ENCODE assay signal across 13 cellular contexts in genomic region chr16:19073863-19074262, GRCh38. TPM values are rescaled to one million over a fixed set of nuclear protein-coding genes. Genes with fewer than 3 reads are reported as not detected.
DNase-seq lines count a peak whose midpoint lies in the region; ATAC-seq and TF ChIP-seq lines count a peak whose summit lies in the region.
"Had no signal": no experiment of that assay in that cellular context is flagged by ENCODE, and none has a peak within 500 bp of the region (broad histone marks: within the 10 kb centered on the region; RNA-seq: fewer than 3 reads in every experiment).

No MANE protein-coding gene starts in this region.

- intact Hi-C loops in esophagus muscularis mucosa (cut with DNase I) = loop anchor here (5.0 kb wide), 1 partner anchor 92 kb away; the partner anchor contains the start of gene TMC7
- intact Hi-C loops in psoas muscle (cut with DNase I) = loop anchor here (5.0 kb wide), 1 partner anchor 92 kb away; the partner anchor contains the start of gene TMC7 (in 2 of the 2)

- H2AFZ ChIP-seq in Karpas-422 (ENCODE audit: low read length) = no peak overlapping the region

- 44% methylated on average over 7 of the region's 7 CpGs for WGBS in esophagus muscularis mucosa
- WGBS in psoas muscle, 3 donors = 35 to 48% (median 36%) methylated on average over 7 of the region's 7 CpGs

- H4K20me1 ChIP-seq in Karpas-422 (ENCODE audit: insufficient read depth, low read depth, low read length) = no peaks in the 10 kb centered on the region

- TF ChIP-seq EP300 in esophagus muscularis mucosa (IDR thresholded peaks at IDR 0.05) = no peak

- H3K27me3 ChIP-seq in Karpas-422 (ENCODE audit: low read length) (no peaks in the 10 kb centered on the region), esophagus muscularis mucosa (no peaks in the 10 kb centered on the region), psoas muscle (ENCODE audit: insufficient read depth in 3 of 3, low read length in 2 of 3) (no peaks in the 10 kb centered on the region)

- H3K4me2 ChIP-seq in Karpas-422 (ENCODE audit: low read depth, low read length, poor library complexity, severe bottlenecking) = no peak overlapping the region

- TF ChIP-seq CTCF in esophagus muscularis mucosa (IDR thresholded peaks at IDR 0.05) (no peak), psoas muscle (IDR thresholded peaks at IDR 0.05) (no peak)

- no peaks in the 10 kb centered on the region for H3K79me2 ChIP-seq in Karpas-422 (ENCODE audit: low read length)

- H3K36me3 ChIP-seq in Karpas-422 (ENCODE audit: insufficient read depth, low read length) = no peaks in the 10 kb centered on the region
- H3K36me3 ChIP-seq in esophagus muscularis mucosa = peaks cover 14 to 74% (median 45%) of the 10 kb centered on the region in 4 donors
- H3K36me3 ChIP-seq in psoas muscle (ENCODE audit: insufficient read depth in 1 of 2, low read depth in 1 of 2) = peaks cover 4 to 51% of the 10 kb centered on the region in 2 donors

- H3K4me3 ChIP-seq in Karpas-422 (ENCODE audit: low read length) (no peak overlapping the region), esophagus muscularis mucosa (no peak overlapping the region), psoas muscle (no peak overlapping the region)

- H3K27ac ChIP-seq in Karpas-422 (ENCODE audit: low read length) = no peak overlapping the region
- H3K27ac ChIP-seq in esophagus muscularis mucosa (replicated peaks in 1 of 4) = peak overlapping the region in 3 of 4 donors; percentile 5 to 72 (median 59)
- H3K27ac ChIP-seq in psoas muscle = peak overlapping the region; percentile 84

- peak; percentile 2 for DNase-seq in Karpas-422
- no peak for DNase-seq in esophagus muscularis mucosa (ENCODE audit: extremely low spot score)
- no peak for DNase-seq in psoas muscle
- no peak for DNase-seq in putamen (ENCODE audit: low spot score)
- no peak for DNase-seq in NCI-H526 (lab: John Stamatoyannopoulos, UW)
- DNase-seq in ecto neural progenitor cell (ENCODE audit: low spot score) = no peak
- no peak for DNase-seq in globus pallidus (ENCODE audit: low spot score)
- DNase-seq: Caco-2; CD8-positive, alpha-beta memory T cell; DND-41; GDM1; HCEC 1CT; HFFc6 had no signal

- H3K4me1 ChIP-seq in Karpas-422 (ENCODE audit: low read length) = peaks cover 2% of the 10 kb centered on the region; the same call in 1 of the 2 replicates
- H3K4me1 ChIP-seq in esophagus muscularis mucosa = peaks cover 2 to 48% (median 34%) of the 10 kb centered on the region in 4 donors
- H3K4me1 ChIP-seq in psoas muscle = peaks cover 28% of the 10 kb centered on the region
- H3K4me1 ChIP-seq: Caco-2 had no signal

- peak; percentile 63 to 86 (median 76) for ATAC-seq in psoas muscle

- H3K9ac ChIP-seq in Karpas-422 (ENCODE audit: low read length) = no peak overlapping the region

- H3K9me3 ChIP-seq in Karpas-422 (ENCODE audit: low read length) (no peaks in the 10 kb centered on the region), esophagus muscularis mucosa (no peaks in the 10 kb centered on the region), psoas muscle (no peaks in the 10 kb centered on the region)
- H3K9me3 ChIP-seq: Caco-2 had no signal

- TF ChIP-seq POLR2A in esophagus muscularis mucosa (IDR thresholded peaks at IDR 0.05; ENCODE audit: low read depth) = no peak

- no peaks in the 10 kb centered on the region for H3K9me2 ChIP-seq in Karpas-422 (replicated peaks; ENCODE audit: insufficient read depth, low read length)

RNA-seq across cellular contexts. Expression of gene COQ7, which starts 6.4 kb away (rescaled TPM):
- total RNA-seq in Karpas-422 (2014; rRNA removed; shearing (Covaris generic); ENCODE audit: low replicate concordance) = 6.1 and 31.7 TPM in 2 replicates
- total RNA-seq in esophagus muscularis mucosa (10 to 100 TPM; 19.1 to 31.2 (median 28.8) TPM), psoas muscle (10 to 100 TPM; 27.7 to 37.7 (median 31.6) TPM)
- 10 to 100 TPM; 20.7 to 38.6 (median 31.8) TPM for polyA plus RNA-seq in psoas muscle

RNA-seq across cellular contexts. Expression of gene ITPRIPL2, which starts 39.9 kb away (rescaled TPM):
- not detected in 2 replicates for total RNA-seq in Karpas-422 (2014; rRNA removed; shearing (Covaris generic); ENCODE audit: low replicate concordance)
- total RNA-seq in esophagus muscularis mucosa (100 to 1,000 TPM in 1 of 4 donors, 10 to 100 TPM in 3; 56.1 to 111 (median 83.2) TPM), psoas muscle (10 to 100 TPM; 14.8 to 17.9 (median 17.0) TPM)
- polyA plus RNA-seq in psoas muscle = 1 to 10 TPM; 4.7 to 9.9 (median 8.2) TPM

Comparison
In these comparisons a context has a peak if more than half of its experiments do, and no peak if none do; other contexts are left out.
1. RNA of gene ITPRIPL2, which starts 39.9 kb away (total RNA-seq): 56.1 to 111 TPM in esophagus muscularis mucosa and 14.8 to 17.9 TPM in psoas muscle; not detected in Karpas-422; every median in the first group is over 10 times any median in the second.